In genomic region chr21:25638634-25639166, GRCh38 we compare ENCODE assay signal across 8 cellular contexts. TPM values are rescaled to one million over a fixed set of nuclear protein-coding genes. Genes with fewer than 3 reads are reported as not detected.
DNase-seq lines count a peak whose midpoint lies in the region; ATAC-seq and TF ChIP-seq lines count a peak whose summit lies in the region.

No MANE protein-coding gene starts in this region.

- intact Hi-C loops in CD14-positive monocyte (cut with micrococcal nuclease): no loop called here

- H3K4me3 ChIP-seq in RWPE2 (ENCODE audit: severe bottlenecking) (peak overlapping the region; percentile 30), fibroblast of mammary gland (ENCODE audit: control insufficient read depth, low read depth, low read length) (peak overlapping the region; percentile 57)

- peaks cover 36 to 44% (median 38%) of the 10 kb centered on the region in 3 donors for H3K27me3 Mint-ChIP-seq in CD14-positive monocyte (ENCODE audit: low read depth in 3 of 3)

- TF ChIP-seq CTCF in CD14-positive monocyte (IDR thresholded peaks at IDR 0.05) (no peak), RWPE2 (IDR thresholded peaks at IDR 0.05; ENCODE audit: poor library complexity, severe bottlenecking) (no peak), fibroblast of mammary gland (conservative IDR thresholded peaks at IDR 0.05; ENCODE audit: control insufficient read depth, insufficient read depth, low read depth, low read length) (no peak)

- peaks cover 39% of the 10 kb centered on the region for H3K27me3 ChIP-seq in RWPE2 (ENCODE audit: insufficient read depth, poor library complexity, severe bottlenecking)

- DNase-seq in CD14-positive monocyte (ENCODE audit: low spot score): no peak
- DNase-seq in RWPE2 (ENCODE audit: low spot score): no peak
- DNase-seq in fibroblast of mammary gland (ENCODE audit: low read depth): no peak
- peak; percentile 51 for DNase-seq in pons (ENCODE audit: low spot score)
- DNase-seq in 8988T: no peak
- DNase-seq in activated CD8-positive, alpha-beta memory T cell treated with anti-CD3 and anti-CD28 coated beads for 24 hours: no peak
- no peak for DNase-seq in GOT3 (lab: John Stamatoyannopoulos, UW)

- H3K27ac ChIP-seq in RWPE2 (ENCODE audit: poor library complexity, severe bottlenecking): no peak overlapping the region

- H3K4me1 ChIP-seq in RWPE2 (ENCODE audit: insufficient read depth, poor library complexity, severe bottlenecking): no peaks in the 10 kb centered on the region

- peak overlapping the region in 2 of 7 donors; percentile 4 to 15 for H3K27ac Mint-ChIP-seq in CD14-positive monocyte

- no peaks in the 10 kb centered on the region for H3K36me3 ChIP-seq in RWPE2 (ENCODE audit: low read depth)

- H3K4me3 Mint-ChIP-seq in CD14-positive monocyte: peak overlapping the region; percentile 76 to 86

- no peaks in the 10 kb centered on the region for H3K9me3 ChIP-seq in RWPE2 (ENCODE audit: severe bottlenecking)

- H3K9me3 Mint-ChIP-seq in CD14-positive monocyte: peaks cover 0 to 8% (median 3%) of the 10 kb centered on the region in 7 donors

- peak; percentile 38 for ATAC-seq in GM21529 (IDR thresholded peaks at IDR 0.05; ENCODE audit: unreplicated experiment)
- ATAC-seq in RWPE2 (ENCODE audit: low read depth): no peak

- peaks cover 3 to 4% of the 10 kb centered on the region in 2 donors for H3K36me3 Mint-ChIP-seq in CD14-positive monocyte

- peaks cover 22% of the 10 kb centered on the region for H3K4me1 Mint-ChIP-seq in CD14-positive monocyte

RNA-seq across cellular contexts. Expression of gene JAM2, which starts 0.4 kb away (rescaled TPM):
- not detected for polyA plus RNA-seq in CD14-positive monocyte

RNA-seq across cellular contexts. Expression of gene MRPL39, which starts 31.4 kb away (rescaled TPM):
- 10 to 100 TPM; 15.5 to 22.3 TPM for polyA plus RNA-seq in CD14-positive monocyte
